In the genomic region with DNA sequence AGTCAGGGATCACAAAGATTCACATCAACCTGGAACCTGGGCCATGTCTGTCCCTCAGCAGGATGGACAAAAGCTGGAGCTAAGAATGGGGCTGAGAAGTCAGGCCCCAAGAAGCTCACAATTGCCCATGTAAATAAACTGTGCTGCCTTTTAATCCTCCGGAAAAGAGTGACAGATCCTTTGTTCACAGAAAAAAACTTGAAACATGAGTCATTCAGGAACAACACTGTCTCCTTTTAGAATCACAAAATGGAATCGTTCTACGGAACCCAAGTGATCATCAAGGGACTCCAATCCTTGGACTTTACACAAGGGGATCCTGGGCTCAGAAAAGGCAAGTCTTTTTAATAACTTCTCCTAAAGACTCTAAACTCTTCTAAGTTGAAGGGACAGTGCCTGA, we compare ENCODE assay signal across 20 cellular contexts. TPM values are rescaled to one million over a fixed set of nuclear protein-coding genes. Genes with fewer than 3 reads are reported as not detected.
DNase-seq lines count a peak whose midpoint lies in the region; ATAC-seq, FAIRE-seq and TF ChIP-seq lines count a peak whose summit lies in the region.
"Had no signal": no experiment of that assay in that cellular context is flagged by ENCODE, and none has a peak within 500 bp of the region (broad histone marks: within the 10 kb centered on the region; RNA-seq: fewer than 3 reads in every experiment).

No MANE protein-coding gene starts in this region.

- intact Hi-C loops in lower lobe of right lung (cut with DNase I): no loop called here

- H3K27me3 ChIP-seq in bronchial epithelial cell (ENCODE audit: control insufficient read depth, insufficient read depth, low read length): no peaks in the 10 kb centered on the region
- no peaks in the 10 kb centered on the region for H3K27me3 ChIP-seq in lower lobe of right lung (ENCODE audit: low read depth)
- H3K27me3 ChIP-seq: adrenal gland, BE2C, gastroesophageal sphincter, testis had no signal

- no peak for ATAC-seq in lower lobe of right lung
- ATAC-seq: gastroesophageal sphincter had no signal

- H3K4me1 ChIP-seq in lower lobe of right lung: peaks cover 21% of the 10 kb centered on the region

- DNase-seq in MV-4-11 (lab: John Stamatoyannopoulos, UW): peak; percentile 50
- DNase-seq in bronchial epithelial cell (ENCODE audit: low read depth): peak; percentile 65
- DNase-seq in lung microvascular endothelial cell (ENCODE audit: low read depth in 2 of 2): peak; percentile 23 to 74
- DNase-seq in superior temporal gyrus (ENCODE audit: extremely low spot score): peak; percentile 46
- no peak for DNase-seq in coronary artery (ENCODE audit: low spot score)
- no peak for DNase-seq in NCI-H1436 (lab: John Stamatoyannopoulos, UW)
- DNase-seq in lower lobe of right lung: no peak
- DNase-seq: activated CD4-positive, alpha-beta T cell treated with anti-CD3 and anti-CD28 coated beads for 48 hours; activated CD8-positive, alpha-beta memory T cell treated with anti-CD3 and anti-CD28 coated beads, Interleukin-2, amount 50 U/mL, for 4 hours; activated gamma-delta T cell; adrenal gland; BE2C; left ventricle myocardium inferior; NCI-H146; NCI-H82; stimulated activated CD4-positive, alpha-beta T cell treated with anti-CD3 and anti-CD28 coated beads, Interleukin-4, amount 100 ng/mL, for 1 hour; testis had no signal

- H3K9me3 ChIP-seq in lower lobe of right lung: no peaks in the 10 kb centered on the region
- H3K9me3 ChIP-seq: adrenal gland, BE2C, gastroesophageal sphincter, left ventricle myocardium inferior, testis had no signal

- no peak overlapping the region for H3K27ac ChIP-seq in coronary artery
- H3K27ac ChIP-seq in lower lobe of right lung: no peak overlapping the region
- H3K27ac ChIP-seq: adrenal gland, gastroesophageal sphincter, left ventricle myocardium inferior, testis had no signal

- peaks cover 6% of the 10 kb centered on the region for H3K36me3 ChIP-seq in bronchial epithelial cell (ENCODE audit: control insufficient read depth, insufficient read depth, low read length)
- H3K36me3 ChIP-seq in lower lobe of right lung: peaks cover 39% of the 10 kb centered on the region

- TF ChIP-seq CTCF in bronchial epithelial cell (IDR thresholded peaks at IDR 0.05; ENCODE audit: insufficient read depth, low read length, severe bottlenecking) (no peak), coronary artery (IDR thresholded peaks at IDR 0.05) (no peak), lower lobe of right lung (IDR thresholded peaks at IDR 0.05) (no peak)

- H3K4me3 ChIP-seq in bronchial epithelial cell (ENCODE audit: low read depth, low read length) (no peak overlapping the region), coronary artery (no peak overlapping the region), lower lobe of right lung (no peak overlapping the region)
- H3K4me3 ChIP-seq: adrenal gland, gastroesophageal sphincter, left ventricle myocardium inferior, testis had no signal

- no peak for FAIRE-seq in bronchial epithelial cell (lab: Jason Lieb, UNC)
- FAIRE-seq: GM12891, HTR-8/SVneo had no signal

RNA-seq across cellular contexts. Expression of gene RELT, which starts 36.1 kb away (rescaled TPM):
- total RNA-seq in bronchial epithelial cell (2.9 and 3.4 TPM in 2 replicates), lung microvascular endothelial cell (2.6 and 3.1 TPM in 2 replicates), lower lobe of right lung (15.4 TPM)

Comparison
In these comparisons a context has a peak if more than half of its experiments do, and no peak if none do; other contexts are left out.
1. DNase-seq: peak in MV-4-11 (single experiment), bronchial epithelial cell (single experiment), lung microvascular endothelial cell (2 of 2) and superior temporal gyrus (single experiment); none in coronary artery (single experiment), NCI-H1436 (single experiment) and lower lobe of right lung (single experiment).